In genomic region chr12:88495031-88495430, GRCh38 we compare ENCODE assay signal across 10 cellular contexts.
"Had no signal": no experiment of that assay in that cellular context is flagged by ENCODE, and none has a peak within 500 bp of the region (broad histone marks: within the 10 kb centered on the region; RNA-seq: fewer than 3 reads in every experiment).

No MANE protein-coding gene starts in this region.

- H3K9ac ChIP-seq: GM23248 had no signal

- DNase-seq: GM23248, GOT3, H7, H9, HCEC 1CT, HFFc6 had no signal

- FAIRE-seq: H1 had no signal

- H3K27ac ChIP-seq: GM23248 had no signal

- ATAC-seq: GM23338, HCT116 had no signal

- H3K4me2 ChIP-seq: GM23338 had no signal

- H3K36me3 ChIP-seq: HAP-1 had no signal

- H3K4me1 ChIP-seq: HAP-1 had no signal

- H3K4me3 ChIP-seq: GM23248, GM23338, HAP-1 had no signal

- H2AFZ ChIP-seq: GM23248, GM23338 had no signal

- H3K9me3 ChIP-seq: HAP-1 had no signal
